9 cellular contexts compared by ENCODE assay signal in the genomic region with DNA sequence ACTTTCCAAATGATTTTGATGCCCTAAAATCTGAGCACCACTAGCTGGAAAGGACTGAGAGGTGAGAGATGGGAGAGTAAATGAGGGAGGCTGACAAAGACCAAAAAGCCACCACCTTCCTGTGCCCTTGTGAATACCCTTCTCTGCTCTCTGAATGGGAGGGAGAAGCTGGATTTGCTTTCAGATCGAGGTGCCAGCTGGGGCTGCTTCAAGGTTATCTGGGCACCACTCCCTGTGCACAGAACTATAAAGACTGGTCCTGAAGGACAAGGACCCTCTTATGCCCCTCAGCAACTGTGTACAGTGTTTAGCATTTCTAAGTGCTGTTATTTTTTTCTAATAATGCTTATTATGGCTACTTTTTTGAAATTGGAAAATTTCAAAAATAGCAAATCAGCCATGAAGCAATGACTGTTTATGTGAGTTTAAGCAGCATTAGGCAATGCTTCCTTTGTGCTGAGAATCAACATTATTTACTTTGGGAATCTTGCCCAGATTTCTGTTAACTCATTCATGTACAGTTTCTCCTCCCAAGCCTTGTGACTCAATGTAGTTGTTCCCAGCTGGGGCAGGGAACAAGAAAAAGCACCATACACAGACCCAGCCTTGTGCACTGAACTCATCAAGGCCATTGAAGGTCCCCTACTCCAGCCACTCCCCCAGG. TPM values are rescaled to one million over a fixed set of nuclear protein-coding genes. Genes with fewer than 3 reads are reported as not detected.
A peak's percentile ranks its signal among the peaks of the same experiment; 100 is the strongest.
DNase-seq lines count a peak whose midpoint lies in the region; ATAC-seq and TF ChIP-seq lines count a peak whose summit lies in the region.
"Had no signal": no experiment of that assay in that cellular context is flagged by ENCODE, and none has a peak within 500 bp of the region (broad histone marks: within the 10 kb centered on the region; RNA-seq: fewer than 3 reads in every experiment).

No MANE protein-coding gene starts in this region.

- H3K4me3 ChIP-seq in HFF-Myc (replicated peaks; ENCODE audit: low read depth, low read length) (no peak overlapping the region), adrenal gland (no peak overlapping the region), left ventricle myocardium inferior (no peak overlapping the region)
- H3K4me3 ChIP-seq: psoas muscle had no signal

- intact Hi-C loops in adrenal gland (cut with DNase I): no loop called here
- intact Hi-C loops in left ventricle myocardium inferior (cut with micrococcal nuclease): no loop called here

- 0 to 6% (median 0%) methylated on average over 1 of the region's 1 CpG; no CpG with 5 or more reads in 1 of the 4 donors for WGBS in adrenal gland, 4 donors

- ATAC-seq in GM21737 (IDR thresholded peaks at IDR 0.05; ENCODE audit: unreplicated experiment): no peak

- no peak for TF ChIP-seq CTCF in HFF-Myc (IDR thresholded peaks at IDR 0.05; ENCODE audit: low read depth, low read length, missing control alignments)
- no peak for TF ChIP-seq CTCF in adrenal gland (IDR thresholded peaks at IDR 0.05)
- no peak for TF ChIP-seq CTCF in left ventricle myocardium inferior (IDR thresholded peaks at IDR 0.05; ENCODE audit: borderline replicate concordance)

- H3K9me3 ChIP-seq in adrenal gland (replicated peaks in 1 of 3) (no peaks in the 10 kb centered on the region), left ventricle myocardium inferior (replicated peaks) (no peaks in the 10 kb centered on the region)
- H3K9me3 ChIP-seq: psoas muscle had no signal

- peak; percentile 78 for DNase-seq in HFF-Myc (ENCODE audit: extremely low read depth, low read depth)
- DNase-seq in adrenal gland: peak; percentile 24 to 63 (median 46)
- DNase-seq in left ventricle myocardium inferior: no peak
- DNase-seq in smooth muscle cell of the brain vasculature (ENCODE audit: low read depth, low spot score): peak; percentile 65
- DNase-seq in germinal center (ENCODE audit: low spot score): no peak
- no peak for DNase-seq in NK-92 (lab: John Stamatoyannopoulos, UW; ENCODE audit: unreplicated experiment)
- no peak for DNase-seq in activated naive CD4-positive, alpha-beta T cell (lab: John Stamatoyannopoulos, UW)
- DNase-seq: psoas muscle had no signal

- no peak for TF ChIP-seq POLR2A in adrenal gland (IDR thresholded peaks at IDR 0.05)

- peaks cover 16% of the 10 kb centered on the region in 2 donors for H3K4me1 ChIP-seq in adrenal gland (replicated peaks in 1 of 2)
- peaks cover 14% of the 10 kb centered on the region for H3K4me1 ChIP-seq in left ventricle myocardium inferior
- H3K4me1 ChIP-seq: psoas muscle had no signal

- H3K27me3 ChIP-seq in adrenal gland (no peaks in the 10 kb centered on the region), left ventricle myocardium inferior (ENCODE audit: low read depth) (no peaks in the 10 kb centered on the region)

- H3K27ac ChIP-seq in adrenal gland (peak overlapping the region in 4 of 5 donors; percentile 31 to 69 (median 60)), left ventricle myocardium inferior (replicated peaks) (peak overlapping the region; percentile 43)
- H3K27ac ChIP-seq: psoas muscle had no signal

- H3K36me3 ChIP-seq in adrenal gland (replicated peaks in 1 of 2) (no peaks in the 10 kb centered on the region), left ventricle myocardium inferior (no peaks in the 10 kb centered on the region)

RNA-seq across cellular contexts. Expression of a gene that starts 37.4 kb away (rescaled TPM):
- total RNA-seq in adrenal gland: 100 to 1,000 TPM in 6 of 8 donors, 10 to 100 TPM in 2; 71.1 to 236 (median 124) TPM
- polyA plus RNA-seq in adrenal gland: 100 to 1,000 TPM in 1 of 3 donors, 10 to 100 TPM in 2; 30.8 to 309 (median 36.7) TPM
- total RNA-seq in left ventricle myocardium inferior: 134 TPM

Comparison
In these comparisons a context has a peak if more than half of its experiments do, and no peak if none do; other contexts are left out.
1. DNase-seq: peak in HFF-Myc (single experiment), adrenal gland (7 of 7) and smooth muscle cell of the brain vasculature (single experiment); none in left ventricle myocardium inferior (single experiment), germinal center (single experiment), NK-92 (single experiment) and activated naive CD4-positive, alpha-beta T cell (0 of 4).